16 cellular contexts compared by ENCODE assay signal in the genomic region with DNA sequence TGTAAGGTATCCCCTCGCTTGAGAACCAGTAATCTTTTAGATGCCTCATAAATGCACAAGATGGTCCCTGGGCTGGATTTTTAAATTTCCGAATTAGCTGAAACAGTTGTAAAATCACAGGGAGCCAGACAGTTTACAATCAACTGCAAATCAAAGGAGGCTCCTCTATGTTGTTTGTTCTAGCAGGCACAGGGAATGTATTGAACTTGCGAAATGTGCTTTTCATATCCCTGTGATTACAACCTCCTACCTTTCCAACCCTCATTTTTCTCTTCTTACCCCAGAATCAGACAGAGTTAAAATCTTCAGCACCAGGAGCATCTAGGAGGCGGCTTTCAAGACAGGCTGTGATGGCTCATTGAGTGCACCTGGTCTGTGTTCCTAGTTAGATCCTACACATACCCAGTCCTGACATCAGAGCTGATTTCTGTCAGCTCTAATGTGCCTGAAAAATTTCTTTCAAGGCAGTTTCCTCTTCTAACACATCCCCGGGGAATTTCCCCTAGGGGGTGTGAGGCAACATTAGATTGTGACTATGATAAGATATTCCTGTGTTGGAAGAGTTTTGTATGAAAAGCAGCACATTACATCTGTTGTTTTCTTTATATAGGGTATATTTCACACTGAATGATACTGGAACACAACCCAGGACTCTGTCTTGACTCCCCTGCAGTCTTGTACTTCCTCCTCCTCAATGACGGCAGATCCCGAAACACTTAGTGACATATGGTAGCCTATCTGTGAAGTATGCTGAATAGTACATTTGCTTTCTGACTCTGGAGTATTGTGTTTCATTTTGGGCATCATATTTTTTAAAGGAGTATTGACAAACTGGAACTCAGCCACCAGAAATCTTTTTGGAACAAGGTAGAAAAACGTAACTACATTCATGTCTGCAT. TPM values are rescaled to one million over a fixed set of nuclear protein-coding genes. Genes with fewer than 3 reads are reported as not detected.
A peak's percentile ranks its signal among the peaks of the same experiment; 100 is the strongest.
DNase-seq lines count a peak whose midpoint lies in the region; ATAC-seq and TF ChIP-seq lines count a peak whose summit lies in the region.
"Had no signal": no experiment of that assay in that cellular context is flagged by ENCODE, and none has a peak within 500 bp of the region (broad histone marks: within the 10 kb centered on the region; RNA-seq: fewer than 3 reads in every experiment).

No MANE protein-coding gene starts in this region.

- DNase-seq in HCEC 1CT (peak; percentile 41), SJCRH30 (peak; percentile 35 to 59), esophagus squamous epithelium (lab: John Stamatoyannopoulos, UW) (no peak), osteocyte (ENCODE audit: extremely low spot score, unreplicated experiment) (no peak), NCI-H2227 treated with DMSO at 0.1 percent for 48 hours (lab: John Stamatoyannopoulos, UW) (no peak), RKO (ENCODE audit: low spot score) (no peak)
- DNase-seq in CD4-positive, alpha-beta T cell, result no peak
- DNase-seq: activated CD8-positive, alpha-beta T cell treated with anti-CD3 and anti-CD28 coated beads for 36 hours; activated naive CD4-positive, alpha-beta T cell; CD4-positive, alpha-beta memory T cell; lower lobe of right lung; posterior cingulate gyrus; stimulated activated CD4-positive, alpha-beta T cell treated with anti-CD3 and anti-CD28 coated beads, Interleukin-4, amount 100 ng/mL, for 4 hours; stomach had no signal

- H3K27ac ChIP-seq in SJCRH30, result no peak overlapping the region
- H3K27ac ChIP-seq in esophagus squamous epithelium, result peak overlapping the region; percentile 33 to 85 (median 60)
- no peak overlapping the region for H3K27ac ChIP-seq in CD4-positive, alpha-beta T cell (ENCODE audit: low read depth, low read length)

- H3K36me3 ChIP-seq in SJCRH30 (no peaks in the 10 kb centered on the region), esophagus squamous epithelium (no peaks in the 10 kb centered on the region)
- H3K36me3 ChIP-seq: lower lobe of right lung, stomach had no signal

- H3K27ac Mint-ChIP-seq in osteocyte (ENCODE audit: unreplicated experiment), result peak overlapping the region; percentile 97
- no peak overlapping the region for H3K27ac Mint-ChIP-seq in CD4-positive, alpha-beta T cell
- H3K27ac Mint-ChIP-seq: activated CD8-positive, alpha-beta T cell treated with anti-CD3 and anti-CD28 coated beads for 36 hours; CD4-positive, alpha-beta memory T cell; IgD-negative memory B cell had no signal

- CTCF ChIA-PET in CD4-positive, alpha-beta T cell (lab: Charles Lee), result no interaction called here

- ATAC-seq in CD4-positive, alpha-beta T cell (ENCODE audit: poor library complexity), result no peak
- ATAC-seq in HG03432 (IDR thresholded peaks at IDR 0.05; ENCODE audit: unreplicated experiment), result no peak
- ATAC-seq: activated CD8-positive, alpha-beta T cell treated with anti-CD3 and anti-CD28 coated beads for 36 hours; lower lobe of right lung had no signal

- peak overlapping the region; percentile 16 for H3K4me3 Mint-ChIP-seq in osteocyte (ENCODE audit: unreplicated experiment)
- no peak overlapping the region for H3K4me3 Mint-ChIP-seq in CD4-positive, alpha-beta T cell
- H3K4me3 Mint-ChIP-seq: activated CD8-positive, alpha-beta T cell treated with anti-CD3 and anti-CD28 coated beads for 36 hours; CD4-positive, alpha-beta memory T cell; IgD-negative memory B cell had no signal

- 63 to 75% methylated on average over 8 of the region's 8 CpGs for WGBS in esophagus squamous epithelium, 2 donors

- intact Hi-C loops in esophagus squamous epithelium (cut with DNase I), result no loop called here
- intact Hi-C loops in CD4-positive, alpha-beta T cell (cut with DNase I, micrococcal nuclease), result no loop called here

- H3K4me3 ChIP-seq in SJCRH30 (no peak overlapping the region), esophagus squamous epithelium (no peak overlapping the region)
- H3K4me3 ChIP-seq: lower lobe of right lung, stomach had no signal

- no peak for TF ChIP-seq POLR2A in esophagus squamous epithelium (IDR thresholded peaks at IDR 0.05)

- peaks cover 11% of the 10 kb centered on the region for H3K9me3 ChIP-seq in SJCRH30 (replicated peaks)
- no peaks in the 10 kb centered on the region for H3K9me3 ChIP-seq in esophagus squamous epithelium
- no peaks in the 10 kb centered on the region for H3K9me3 ChIP-seq in CD4-positive, alpha-beta T cell (ENCODE audit: control insufficient read depth, low read length)
- H3K9me3 ChIP-seq: lower lobe of right lung, stomach had no signal

- peaks cover 69% of the 10 kb centered on the region for H3K4me1 Mint-ChIP-seq in osteocyte (ENCODE audit: unreplicated experiment)
- H3K4me1 Mint-ChIP-seq in CD4-positive, alpha-beta T cell (ENCODE audit: low read depth), result no peaks in the 10 kb centered on the region
- H3K4me1 Mint-ChIP-seq: CD4-positive, alpha-beta memory T cell; IgD-negative memory B cell had no signal

- no peaks in the 10 kb centered on the region for H3K27me3 Mint-ChIP-seq in osteocyte (ENCODE audit: unreplicated experiment)
- H3K27me3 Mint-ChIP-seq in CD4-positive, alpha-beta T cell, result peaks cover 2% of the 10 kb centered on the region

- no peaks in the 10 kb centered on the region for H3K27me3 ChIP-seq in SJCRH30
- no peaks in the 10 kb centered on the region for H3K27me3 ChIP-seq in esophagus squamous epithelium
- no peaks in the 10 kb centered on the region for H3K27me3 ChIP-seq in CD4-positive, alpha-beta T cell (ENCODE audit: control insufficient read depth, insufficient read depth, low read length)
- H3K27me3 ChIP-seq: stomach had no signal

- POLR2A ChIA-PET in CD4-positive, alpha-beta T cell (lab: Charles Lee), result no interaction called here

- H3K36me3 Mint-ChIP-seq in osteocyte (ENCODE audit: unreplicated experiment), result peaks cover 2% of the 10 kb centered on the region
- H3K36me3 Mint-ChIP-seq in CD4-positive, alpha-beta T cell (ENCODE audit: low read depth), result no peaks in the 10 kb centered on the region
- H3K36me3 Mint-ChIP-seq: CD4-positive, alpha-beta memory T cell; IgD-negative memory B cell had no signal

- no peaks in the 10 kb centered on the region for H3K9me3 Mint-ChIP-seq in osteocyte (ENCODE audit: unreplicated experiment)
- H3K9me3 Mint-ChIP-seq in CD4-positive, alpha-beta T cell, result no peaks in the 10 kb centered on the region
- H3K9me3 Mint-ChIP-seq: activated CD8-positive, alpha-beta T cell treated with anti-CD3 and anti-CD28 coated beads for 36 hours had no signal

- H3K4me1 ChIP-seq in SJCRH30 (peaks cover 21% of the 10 kb centered on the region), esophagus squamous epithelium (peaks cover 17 to 65% (median 42%) of the 10 kb centered on the region in 3 donors)

- TF ChIP-seq CTCF in esophagus squamous epithelium (IDR thresholded peaks at IDR 0.05), result no peak
- no peak for TF ChIP-seq CTCF in osteocyte (IDR thresholded peaks at IDR 0.05)
- TF ChIP-seq CTCF in CD4-positive, alpha-beta T cell (IDR thresholded peaks at IDR 0.05), result no peak

RNA-seq across cellular contexts. Expression of gene CAVIN2, which starts 18.0 kb away (rescaled TPM):
- total RNA-seq in SJCRH30 (2014; rRNA removed; shearing (Covaris generic)), result 8.6 and 10.2 TPM in 2 replicates
- total RNA-seq in esophagus squamous epithelium (10 to 100 TPM; 12.4 to 50.7 (median 16.6) TPM), osteocyte (5.3 and 6.6 TPM in 2 replicates)
- under 1 TPM; 0.14 to 0.16 TPM for total RNA-seq in CD4-positive, alpha-beta T cell
- total RNA-seq: activated CD8-positive, alpha-beta T cell treated with anti-CD3 and anti-CD28 coated beads for 36 hours; CD4-positive, alpha-beta memory T cell had no signal

Comparison
In these comparisons a context has a peak if more than half of its experiments do, and no peak if none do; other contexts are left out.
1. DNase-seq: peak in HCEC 1CT (single experiment) and SJCRH30 (2 of 2); none in esophagus squamous epithelium (single experiment), osteocyte (single experiment), NCI-H2227 treated with DMSO at 0.1 percent for 48 hours (single experiment), RKO (single experiment) and CD4-positive, alpha-beta T cell (0 of 10).
2. H3K27ac ChIP-seq: peak in esophagus squamous epithelium (4 of 4); none in SJCRH30 (single experiment) and CD4-positive, alpha-beta T cell (single experiment).